ENCODE assay signal across 1 cellular context in the genomic region with DNA sequence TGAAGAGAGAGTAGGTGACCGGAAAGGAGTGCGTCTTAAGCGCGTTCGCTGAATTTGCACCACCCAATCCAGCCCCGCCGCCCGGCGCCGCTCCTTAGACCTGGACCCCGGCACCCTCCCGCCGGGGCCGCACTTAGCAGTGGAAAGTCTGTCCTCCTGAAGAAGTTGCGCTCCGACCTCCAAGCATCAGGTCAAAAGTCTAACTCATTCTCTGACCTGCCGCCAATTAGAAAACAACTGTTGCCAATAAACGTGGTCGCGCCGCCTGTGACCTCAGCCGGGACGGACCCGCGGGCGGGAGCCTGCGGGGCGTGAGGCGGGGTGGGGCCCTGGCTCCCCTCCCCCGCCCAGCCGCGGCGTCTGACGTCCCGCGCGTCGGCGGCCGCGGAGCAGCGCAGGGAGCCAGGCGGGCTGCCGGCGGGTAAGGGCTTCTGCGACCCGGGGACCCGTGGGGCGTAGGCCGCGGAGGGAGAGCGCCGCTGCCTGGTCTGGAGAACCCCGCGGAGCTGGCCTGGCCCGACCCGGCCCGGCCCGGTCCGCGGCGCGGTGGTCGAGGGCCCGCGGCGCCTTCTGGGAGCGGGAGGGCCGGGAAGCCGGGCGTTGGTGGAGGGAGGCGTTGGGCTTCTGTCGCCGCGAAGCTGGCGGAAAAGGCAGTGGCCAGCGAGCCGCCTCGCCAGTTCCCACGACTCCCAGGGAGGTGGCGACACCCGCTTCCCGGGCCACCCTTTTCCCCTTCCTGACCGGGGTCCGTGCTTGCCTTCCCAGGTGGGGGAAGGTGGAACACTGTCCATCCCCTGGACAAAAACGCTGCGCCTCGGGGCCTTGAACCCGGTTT.
TF ChIP-seq lines count a peak whose summit lies in the region.

A gene with protein sequence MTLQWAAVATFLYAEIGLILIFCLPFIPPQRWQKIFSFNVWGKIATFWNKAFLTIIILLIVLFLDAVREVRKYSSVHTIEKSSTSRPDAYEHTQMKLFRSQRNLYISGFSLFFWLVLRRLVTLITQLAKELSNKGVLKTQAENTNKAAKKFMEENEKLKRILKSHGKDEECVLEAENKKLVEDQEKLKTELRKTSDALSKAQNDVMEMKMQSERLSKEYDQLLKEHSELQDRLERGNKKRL (plus strand): TSS at position 366 of the 835 bp plus-strand sequence. CDS start 527 bp downstream, outside the sequence.

TF ChIP-seq in IMR-90, 13 proteins besides CTCF, POLR2A, EP300 and RAD21:
- TF ChIP-seq MAZ (IDR thresholded peaks at IDR 0.05; ENCODE audit: borderline replicate concordance, low read depth, low read length) (peak; percentile 47; the same call in 1 of the 2 replicates), RCOR1 (IDR thresholded peaks at IDR 0.05; ENCODE audit: insufficient replicate concordance, low read length) (no peak), BHLHE40 (IDR thresholded peaks at IDR 0.05; ENCODE audit: low read depth, low read length) (peak; percentile 22; the same call in 1 of the 2 replicates), MXI1 (IDR thresholded peaks at IDR 0.05; ENCODE audit: borderline replicate concordance, low read depth, low read length) (peak; percentile 54)
- TF ChIP-seq, protein P1, sequence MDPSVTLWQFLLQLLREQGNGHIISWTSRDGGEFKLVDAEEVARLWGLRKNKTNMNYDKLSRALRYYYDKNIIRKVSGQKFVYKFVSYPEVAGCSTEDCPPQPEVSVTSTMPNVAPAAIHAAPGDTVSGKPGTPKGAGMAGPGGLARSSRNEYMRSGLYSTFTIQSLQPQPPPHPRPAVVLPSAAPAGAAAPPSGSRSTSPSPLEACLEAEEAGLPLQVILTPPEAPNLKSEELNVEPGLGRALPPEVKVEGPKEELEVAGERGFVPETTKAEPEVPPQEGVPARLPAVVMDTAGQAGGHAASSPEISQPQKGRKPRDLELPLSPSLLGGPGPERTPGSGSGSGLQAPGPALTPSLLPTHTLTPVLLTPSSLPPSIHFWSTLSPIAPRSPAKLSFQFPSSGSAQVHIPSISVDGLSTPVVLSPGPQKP (IDR thresholded peaks at IDR 0.05; ENCODE audit: borderline replicate concordance, low read depth, low read length), result no peak
